20 cellular contexts compared by ENCODE assay signal in genomic region chr5:66769030-66769733, GRCh38.
"Had no signal": no experiment of that assay in that cellular context is flagged by ENCODE, and none has a peak within 500 bp of the region (broad histone marks: within the 10 kb centered on the region; RNA-seq: fewer than 3 reads in every experiment).

No MANE protein-coding gene starts in this region.

- ATAC-seq: activated CD8-positive, alpha-beta memory T cell treated with anti-CD3 and anti-CD28 coated beads, Interleukin-2, amount 10 ng/mL, durations not matched to agents 7 days and 5 days; activated CD8-positive, alpha-beta T cell treated with anti-CD3 and anti-CD28 coated beads for 36 hours; activated naive CD4-positive, alpha-beta T cell treated with anti-CD3 and anti-CD28 coated beads, Interleukin-2, amount 50 U/mL, for 72 hours; foreskin keratinocyte; mucosa of descending colon; stimulated activated memory B cell treated with anti-CD40 and anti-IgM and Interleukin-4, amounts not matched to agents 10 μg/mL and 1 μg/mL and 100 μg/mL, for 72 hours; stimulated activated naive CD8-positive, alpha-beta T cell treated with anti-CD3 and anti-CD28 coated beads, Interleukin-15, amount 100 ng/mL, for 72 hours had no signal

- H3K27me3 ChIP-seq: breast epithelium, foreskin keratinocyte, sigmoid colon had no signal

- H3K36me3 ChIP-seq: breast epithelium, esophagus muscularis mucosa, sigmoid colon had no signal

- H3K27ac ChIP-seq: breast epithelium, esophagus muscularis mucosa, foreskin keratinocyte, sigmoid colon had no signal

- H3K4me1 ChIP-seq: breast epithelium, esophagus muscularis mucosa, foreskin keratinocyte had no signal

- H3K9me3 ChIP-seq: breast epithelium, esophagus muscularis mucosa, mucosa of descending colon, sigmoid colon had no signal

- DNase-seq: activated CD4-positive, alpha-beta T cell treated with anti-CD3 and anti-CD28 coated beads, Interleukin-2, amount 10 ng/mL, durations not matched to agents 7 days and 5 days; activated CD4-positive, CD25-positive, alpha-beta regulatory T cell treated with anti-CD3 and anti-CD28 coated beads, Interleukin-2, amount 50 U/mL, for 72 hours; activated CD8-positive, alpha-beta memory T cell treated with anti-CD3 and anti-CD28 coated beads, Interleukin-2, amount 10 ng/mL, durations not matched to agents 7 days and 5 days; activated CD8-positive, alpha-beta T cell treated with anti-CD3 and anti-CD28 coated beads for 36 hours; activated T-cell treated with anti-CD3 and anti-CD28 coated beads, Interleukin-2, amount 50 U/mL, for 48 hours; endodermal cell; foreskin keratinocyte; islet precursor cell; mucosa of descending colon; posterior cingulate gyrus; sigmoid colon; small intestine; stimulated activated CD4-positive, alpha-beta T cell treated with anti-CD3 and anti-CD28 coated beads, Interleukin-4, amount 100 ng/mL, for 24 hours; stimulated activated naive CD8-positive, alpha-beta T cell treated with anti-CD3 and anti-CD28 coated beads, Interleukin-15, amount 100 ng/mL, for 72 hours; substantia nigra; T-helper 2 cell had no signal

- H3K4me3 ChIP-seq: breast epithelium, esophagus muscularis mucosa, mucosa of descending colon, sigmoid colon had no signal
